In the genomic region with DNA sequence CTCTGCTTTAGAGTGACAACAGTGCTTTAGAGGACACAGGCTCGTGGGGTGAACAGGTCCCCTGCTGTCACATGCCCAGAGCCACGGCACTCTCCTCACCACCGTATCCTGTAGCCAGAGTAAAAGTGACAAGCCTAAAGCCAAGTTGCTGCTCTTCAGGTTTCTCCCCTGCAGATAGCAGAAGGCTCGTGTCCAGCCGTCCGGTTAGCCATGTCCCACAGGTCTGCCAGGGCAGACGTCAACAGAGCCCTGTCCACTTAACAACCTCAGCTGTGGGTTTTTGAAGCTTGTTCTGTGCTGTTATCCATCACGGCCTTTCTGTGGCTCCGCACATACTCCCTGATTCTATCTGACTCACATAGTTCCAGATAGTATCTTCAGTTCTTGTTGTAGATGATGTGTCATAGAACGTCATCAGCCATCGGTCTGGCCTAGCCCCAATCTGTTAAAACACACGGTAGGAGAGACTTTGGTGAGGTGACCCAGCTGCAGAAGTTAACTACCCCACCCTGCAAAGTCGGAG, we compare ENCODE assay signal across 1 cellular context.
TF ChIP-seq lines count a peak whose summit lies in the region.

No MANE protein-coding gene starts in this region.

TF ChIP-seq in H1, 55 proteins besides CTCF, POLR2A, EP300 and RAD21 (continued from another document):
- TF ChIP-seq, protein P1, sequence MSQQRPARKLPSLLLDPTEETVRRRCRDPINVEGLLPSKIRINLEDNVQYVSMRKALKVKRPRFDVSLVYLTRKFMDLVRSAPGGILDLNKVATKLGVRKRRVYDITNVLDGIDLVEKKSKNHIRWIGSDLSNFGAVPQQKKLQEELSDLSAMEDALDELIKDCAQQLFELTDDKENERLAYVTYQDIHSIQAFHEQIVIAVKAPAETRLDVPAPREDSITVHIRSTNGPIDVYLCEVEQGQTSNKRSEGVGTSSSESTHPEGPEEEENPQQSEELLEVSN (IDR thresholded peaks at IDR 0.05) = no peak
- TF ChIP-seq, protein P2, sequence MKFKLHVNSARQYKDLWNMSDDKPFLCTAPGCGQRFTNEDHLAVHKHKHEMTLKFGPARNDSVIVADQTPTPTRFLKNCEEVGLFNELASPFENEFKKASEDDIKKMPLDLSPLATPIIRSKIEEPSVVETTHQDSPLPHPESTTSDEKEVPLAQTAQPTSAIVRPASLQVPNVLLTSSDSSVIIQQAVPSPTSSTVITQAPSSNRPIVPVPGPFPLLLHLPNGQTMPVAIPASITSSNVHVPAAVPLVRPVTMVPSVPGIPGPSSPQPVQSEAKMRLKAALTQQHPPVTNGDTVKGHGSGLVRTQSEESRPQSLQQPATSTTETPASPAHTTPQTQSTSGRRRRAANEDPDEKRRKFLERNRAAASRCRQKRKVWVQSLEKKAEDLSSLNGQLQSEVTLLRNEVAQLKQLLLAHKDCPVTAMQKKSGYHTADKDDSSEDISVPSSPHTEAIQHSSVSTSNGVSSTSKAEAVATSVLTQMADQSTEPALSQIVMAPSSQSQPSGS (IDR thresholded peaks at IDR 0.05; ENCODE audit: low read length) = no peak
- TF ChIP-seq KDM1A (IDR thresholded peaks at IDR 0.05; ENCODE audit: borderline replicate concordance, low read length) = no peak
- TF ChIP-seq SIRT6 (IDR thresholded peaks at IDR 0.05; ENCODE audit: low read length) = no peak
- TF ChIP-seq SP2 (IDR thresholded peaks at IDR 0.05; ENCODE audit: low read length) = no peak
- TF ChIP-seq YY1 (IDR thresholded peaks at IDR 0.05; ENCODE audit: low read depth, low read length) = no peak
- TF ChIP-seq ZNF274 (IDR thresholded peaks at IDR 0.05; ENCODE audit: borderline replicate concordance, extremely low read depth, low read length) = no peak
- TF ChIP-seq CTBP2 (IDR thresholded peaks at IDR 0.05; ENCODE audit: borderline replicate concordance, insufficient read depth, insufficient read length, low read length) = no peak
- TF ChIP-seq TBP (IDR thresholded peaks at IDR 0.05; ENCODE audit: low read depth, low read length) = no peak
- TF ChIP-seq, protein P3, sequence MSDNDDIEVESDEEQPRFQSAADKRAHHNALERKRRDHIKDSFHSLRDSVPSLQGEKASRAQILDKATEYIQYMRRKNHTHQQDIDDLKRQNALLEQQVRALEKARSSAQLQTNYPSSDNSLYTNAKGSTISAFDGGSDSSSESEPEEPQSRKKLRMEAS (IDR thresholded peaks at IDR 0.05) = no peak
- TF ChIP-seq, protein P4, sequence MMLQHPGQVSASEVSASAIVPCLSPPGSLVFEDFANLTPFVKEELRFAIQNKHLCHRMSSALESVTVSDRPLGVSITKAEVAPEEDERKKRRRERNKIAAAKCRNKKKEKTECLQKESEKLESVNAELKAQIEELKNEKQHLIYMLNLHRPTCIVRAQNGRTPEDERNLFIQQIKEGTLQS (IDR thresholded peaks at IDR 0.05; ENCODE audit: insufficient read depth, low read depth, low read length) = no peak
- TF ChIP-seq RBBP5 (IDR thresholded peaks at IDR 0.05; ENCODE audit: borderline replicate concordance, low read depth, low read length) = no peak
- no peak for TF ChIP-seq MAFK (IDR thresholded peaks at IDR 0.05; ENCODE audit: low read depth, low read length)
- no peak for TF ChIP-seq PHF8 (conservative IDR thresholded peaks at IDR 0.05; ENCODE audit: low read depth, low read length)
- TF ChIP-seq NANOG (IDR thresholded peaks at IDR 0.05; ENCODE audit: insufficient read depth, low read depth, low read length, poor library complexity, severe bottlenecking) = no peak
- TF ChIP-seq GTF2F1 (IDR thresholded peaks at IDR 0.05; ENCODE audit: borderline replicate concordance, low read depth, low read length) = no peak
- TF ChIP-seq EGR1 (IDR thresholded peaks at IDR 0.05; ENCODE audit: borderline replicate concordance, low read depth, low read length) = no peak
- TF ChIP-seq GABPA (IDR thresholded peaks at IDR 0.05; ENCODE audit: borderline replicate concordance, insufficient read depth, low read length) = no peak
TF ChIP-seq in H1: peak in this region for 0.
